In the genomic region with DNA sequence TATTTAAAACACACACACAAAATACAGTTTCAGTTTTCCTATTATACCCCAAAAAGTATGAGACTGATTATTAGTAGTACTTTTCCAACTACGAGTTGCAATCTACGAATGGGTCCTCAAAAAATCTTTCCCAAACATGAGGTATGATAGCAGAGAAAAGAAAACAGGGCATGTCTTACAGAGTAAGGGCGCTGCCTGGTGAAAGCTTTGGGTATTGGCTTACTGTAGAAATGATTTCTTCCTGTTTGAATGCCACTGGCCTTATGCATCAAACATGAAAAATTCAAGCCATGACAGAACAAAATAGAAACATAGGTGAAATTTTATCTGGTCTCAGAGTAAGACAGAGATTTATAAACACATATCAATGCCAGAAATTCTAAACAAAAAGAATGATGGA, we compare ENCODE assay signal across 10 cellular contexts.
DNase-seq lines count a peak whose midpoint lies in the region; ATAC-seq and TF ChIP-seq lines count a peak whose summit lies in the region.
"Had no signal": no experiment of that assay in that cellular context is flagged by ENCODE, and none has a peak within 500 bp of the region (broad histone marks: within the 10 kb centered on the region; RNA-seq: fewer than 3 reads in every experiment).

No MANE protein-coding gene starts in this region.

- 0 out of 3 replicates have a peak, but pooled peaks have one; percentile 16 for TF ChIP-seq CTCF in GM12872 (IDR thresholded peaks at IDR 0.05; ENCODE audit: insufficient read depth, low read depth, low read length)

- no peak for ATAC-seq in HG03196 (IDR thresholded peaks at IDR 0.05; ENCODE audit: unreplicated experiment)

- peak; percentile 11 for DNase-seq in COR-L47 (lab: John Stamatoyannopoulos, UW)
- DNase-seq in SW480 (ENCODE audit: low spot score), result peak; percentile 21
- DNase-seq in iPS-NIHi7 (ENCODE audit: extremely low spot score), result peak; percentile 35
- DNase-seq in NCI-H2171 (lab: John Stamatoyannopoulos, UW), result no peak
- no peak for DNase-seq in T1000 (lab: John Stamatoyannopoulos, UW)
- DNase-seq: activated CD4-positive, alpha-beta T cell treated with anti-CD3 and anti-CD28 coated beads, Interleukin-2, amount 50 U/mL, for 48 hours; activated naive CD4-positive, alpha-beta T cell treated with anti-CD3 and anti-CD28 coated beads, Interleukin-2, amount 10 ng/mL, durations not matched to agents 7 days and 5 days; NCI-H2227 treated with DMSO at 0.1 percent for 48 hours had no signal

Comparison
In these comparisons a context has a peak if more than half of its experiments do, and no peak if none do; other contexts are left out.
1. DNase-seq: peak in COR-L47 (single experiment), SW480 (single experiment) and iPS-NIHi7 (single experiment); none in NCI-H2171 (single experiment) and T1000 (single experiment).